In genomic region chr12:65526311-65526710, GRCh38 we compare ENCODE assay signal across 1 cellular context.
TF ChIP-seq lines count a peak whose summit lies in the region.

No MANE protein-coding gene starts in this region.

TF ChIP-seq in IMR-90, 13 proteins besides CTCF, POLR2A, EP300 and RAD21:
- no peak for TF ChIP-seq CEBPB (IDR thresholded peaks at IDR 0.05; ENCODE audit: low read depth, low read length)
- no peak for TF ChIP-seq CHD1 (IDR thresholded peaks at IDR 0.05; ENCODE audit: low read depth, low read length)
- TF ChIP-seq USF2 (IDR thresholded peaks at IDR 0.05; ENCODE audit: low read depth, low read length): no peak
- TF ChIP-seq NFE2L2 (IDR thresholded peaks at IDR 0.05; ENCODE audit: low read depth, low read length): no peak
- TF ChIP-seq RCOR1 (IDR thresholded peaks at IDR 0.05; ENCODE audit: insufficient replicate concordance, low read length): no peak
- no peak for TF ChIP-seq BHLHE40 (IDR thresholded peaks at IDR 0.05; ENCODE audit: low read depth, low read length)
- TF ChIP-seq FOS (IDR thresholded peaks at IDR 0.05; ENCODE audit: low read depth, low read length): no peak
- TF ChIP-seq MAZ (IDR thresholded peaks at IDR 0.05; ENCODE audit: borderline replicate concordance, low read depth, low read length): no peak
- TF ChIP-seq SMC3 (IDR thresholded peaks at IDR 0.05; ENCODE audit: low read depth, low read length): no peak
- no peak for TF ChIP-seq MXI1 (IDR thresholded peaks at IDR 0.05; ENCODE audit: borderline replicate concordance, low read depth, low read length)
- no peak for TF ChIP-seq ELK1 (IDR thresholded peaks at IDR 0.05; ENCODE audit: borderline replicate concordance, low read depth, low read length)
- no peak for TF ChIP-seq RFX5 (IDR thresholded peaks at IDR 0.05; ENCODE audit: low read depth, low read length)
- no peak for TF ChIP-seq MAFK (IDR thresholded peaks at IDR 0.05; ENCODE audit: low read depth, low read length)
